In the genomic region with DNA sequence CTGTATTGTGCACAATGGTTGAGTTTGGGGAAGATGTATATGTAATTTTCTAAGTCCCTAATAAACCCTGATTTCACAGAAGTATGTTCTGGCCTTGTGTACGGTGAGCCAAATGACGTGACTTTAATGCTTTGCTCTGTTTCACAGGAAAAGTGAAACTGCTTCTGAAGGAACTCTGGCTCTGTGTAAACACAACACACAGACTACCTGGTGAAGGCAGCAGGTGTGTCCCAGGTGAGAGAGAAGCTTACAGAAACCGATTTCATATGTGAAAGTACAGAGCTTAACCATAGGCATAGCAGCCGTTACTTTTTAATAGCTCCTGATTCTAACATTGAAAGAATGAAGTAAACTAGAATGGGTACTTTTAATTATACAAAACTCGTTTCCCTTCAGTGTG, we compare ENCODE assay signal across 22 cellular contexts.
"Had no signal": no experiment of that assay in that cellular context is flagged by ENCODE, and none has a peak within 500 bp of the region (broad histone marks: within the 10 kb centered on the region; RNA-seq: fewer than 3 reads in every experiment).

No MANE protein-coding gene starts in this region.

- ATAC-seq: esophagus mucosa; right lobe of liver; stimulated activated memory B cell treated with anti-CD40 and anti-IgM and Interleukin-4, amounts not matched to agents 10 μg/mL and 1 μg/mL and 100 μg/mL, for 72 hours had no signal

- H3K9me3 ChIP-seq: adrenal gland, ascending aorta, right lobe of liver, stomach, upper lobe of left lung had no signal

- H3K4me3 ChIP-seq: adrenal gland, ascending aorta, right lobe of liver, skin epidermis, stomach, upper lobe of left lung had no signal

- H3K27ac ChIP-seq: adrenal gland, ascending aorta, parathyroid adenoma, right lobe of liver, skin epidermis, upper lobe of left lung, WERI-Rb-1 had no signal

- DNase-seq: activated CD4-positive, CD25-positive, alpha-beta regulatory T cell treated with anti-CD3 and anti-CD28 coated beads, Interleukin-2, amount 50 U/mL, for 72 hours; activated naive CD4-positive, alpha-beta T cell; activated T-cell treated with anti-CD3 and anti-CD28 coated beads, Interleukin-2, amount 50 U/mL, for 24 hours; adrenal gland; central memory CD4-positive, alpha-beta T cell; dermis blood vessel endothelial cell; effector CD8-positive, alpha-beta T cell; foreskin melanocyte; immature natural killer cell; mesenchymal stem cell; nephron progenitor cell; right lobe of liver; stimulated activated CD4-positive, alpha-beta T cell treated with anti-CD3 and anti-CD28 coated beads, Interleukin-15, amount 100 ng/mL, for 24 hours; stomach; upper lobe of left lung; WERI-Rb-1 had no signal

- FAIRE-seq: endothelial cell of umbilical vein had no signal

- H3K27me3 ChIP-seq: adrenal gland, ascending aorta, right lobe of liver, stomach, upper lobe of left lung had no signal

- H3K4me1 ChIP-seq: adrenal gland, ascending aorta, parathyroid adenoma, right lobe of liver, stomach, upper lobe of left lung had no signal
